In the genomic region with DNA sequence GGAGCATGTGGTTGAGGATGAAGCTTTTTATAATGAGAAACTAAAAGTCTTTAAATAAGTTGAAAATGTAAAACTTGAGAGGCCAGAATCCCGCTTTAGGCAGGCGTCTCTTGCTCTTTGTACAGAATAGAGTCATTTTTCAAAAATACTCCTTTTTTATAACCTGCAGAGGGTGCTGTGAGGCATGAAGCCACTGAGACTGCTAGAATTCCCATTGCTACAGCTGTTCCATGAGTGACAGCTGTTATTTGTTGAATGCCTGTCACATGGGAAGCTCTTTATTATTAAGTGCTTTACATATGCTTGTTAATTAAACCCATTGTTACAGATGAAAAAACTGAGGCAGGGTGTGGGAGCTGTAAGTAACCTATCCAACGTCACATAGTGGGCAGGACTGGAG, we compare ENCODE assay signal across 14 cellular contexts. TPM values are rescaled to one million over a fixed set of nuclear protein-coding genes. Genes with fewer than 3 reads are reported as not detected.
DNase-seq lines count a peak whose midpoint lies in the region; ATAC-seq and TF ChIP-seq lines count a peak whose summit lies in the region.
"Had no signal": no experiment of that assay in that cellular context is flagged by ENCODE, and none has a peak within 500 bp of the region (broad histone marks: within the 10 kb centered on the region; RNA-seq: fewer than 3 reads in every experiment).

No MANE protein-coding gene starts in this region.

- no peaks in the 10 kb centered on the region for H3K27me3 Mint-ChIP-seq in neural crest cell (ENCODE audit: low read depth)

- TF ChIP-seq CTCF in GM12864 (IDR thresholded peaks at IDR 0.05; ENCODE audit: low read depth, low read length, missing control alignments) (peak; percentile 30), brain microvascular endothelial cell (IDR thresholded peaks at IDR 0.05; ENCODE audit: low read depth, low read length, missing control alignments) (peak; percentile 58), neural crest cell (conservative IDR thresholded peaks at IDR 0.05) (peak; percentile 44)

- DNase-seq in GM12864 (ENCODE audit: low read depth) (no peak), MV-4-11 (lab: John Stamatoyannopoulos, UW) (peak; percentile 16), brain microvascular endothelial cell (no peak), neural crest cell (ENCODE audit: low read depth, low spot score) (no peak), NCI-H2029 (lab: John Stamatoyannopoulos, UW) (no peak), NCI-H1105 treated with DMSO at 0.1 percent for 48 hours (lab: John Stamatoyannopoulos, UW) (no peak)
- DNase-seq: activated B cell treated with CpG ODN at 0.5 μM for 24 hours, amniotic stem cell, Karpas-422, NCI-H446 treated with DMSO at 0.1 percent for 48 hours, testis had no signal

- peaks cover 4% of the 10 kb centered on the region for H3K9me3 Mint-ChIP-seq in neural crest cell

- no peak overlapping the region for H3K27ac Mint-ChIP-seq in neural crest cell (ENCODE audit: unreplicated experiment)
- H3K27ac Mint-ChIP-seq: activated B cell treated with CpG ODN at 0.5 μM for 24 hours had no signal

- H3K27ac ChIP-seq in brain microvascular endothelial cell, result no peak overlapping the region
- H3K27ac ChIP-seq: SJSA1, testis had no signal

- H3K4me3 Mint-ChIP-seq in neural crest cell, result no peak overlapping the region
- H3K4me3 Mint-ChIP-seq: activated B cell treated with CpG ODN at 0.5 μM for 24 hours had no signal

- ATAC-seq in GM21786 (IDR thresholded peaks at IDR 0.05; ENCODE audit: unreplicated experiment), result no peak
- ATAC-seq: sciatic nerve had no signal

- H3K4me3 ChIP-seq in GM12864 (ENCODE audit: low read depth, low read length) (no peak overlapping the region), brain microvascular endothelial cell (ENCODE audit: low read depth, low read length) (no peak overlapping the region)
- H3K4me3 ChIP-seq: SJSA1, testis had no signal

- H3K36me3 ChIP-seq in brain microvascular endothelial cell (replicated peaks), result no peaks in the 10 kb centered on the region
- H3K36me3 ChIP-seq: SJSA1 had no signal

- H3K36me3 Mint-ChIP-seq in neural crest cell (ENCODE audit: low read depth), result peaks cover 8% of the 10 kb centered on the region

- no peaks in the 10 kb centered on the region for H3K4me1 Mint-ChIP-seq in neural crest cell
- H3K4me1 Mint-ChIP-seq: activated B cell treated with CpG ODN at 0.5 μM for 24 hours had no signal

- in situ Hi-C loops in brain microvascular endothelial cell (cut with HindIII; ENCODE audit: low pct_ligation_motif_present, low sequenced_read_pairs), result no loop called here

- no peaks in the 10 kb centered on the region for H3K27me3 ChIP-seq in brain microvascular endothelial cell (replicated peaks)
- H3K27me3 ChIP-seq: SJSA1, testis had no signal

RNA-seq across cellular contexts. Expression of a gene that starts 18.5 kb away (rescaled TPM):
- 1.9 and 2.0 TPM in 2 replicates for total RNA-seq in neural crest cell
